Comparison of ENCODE assay signal across 8 cellular contexts in genomic region chr5:131262953-131263541, GRCh38. TPM values are rescaled to one million over a fixed set of nuclear protein-coding genes. Genes with fewer than 3 reads are reported as not detected.
DNase-seq lines count a peak whose midpoint lies in the region; ATAC-seq and TF ChIP-seq lines count a peak whose summit lies in the region.

No MANE protein-coding gene starts in this region.

- H3K36me3 ChIP-seq in KMS-11 (ENCODE audit: insufficient read depth): no peaks in the 10 kb centered on the region

- H3K27ac ChIP-seq in KMS-11 (peak overlapping the region; percentile 93), angular gyrus (ENCODE audit: low read depth, low read length) (peak overlapping the region; percentile 88), substantia nigra (ENCODE audit: low read depth, low read length, poor library complexity, severe bottlenecking) (peak overlapping the region; percentile 62)

- H3K9ac ChIP-seq in KMS-11: peak overlapping the region; percentile 81; the same call in 1 of the 2 replicates

- H4K20me1 ChIP-seq in KMS-11 (ENCODE audit: insufficient read depth): no peaks in the 10 kb centered on the region

- peaks cover 36% of the 10 kb centered on the region for H3K79me2 ChIP-seq in KMS-11 (ENCODE audit: insufficient read depth, low read depth)

- TF ChIP-seq CTCF in GM12864 (IDR thresholded peaks at IDR 0.05; ENCODE audit: low read depth, low read length, missing control alignments) (no peak), KMS-11 (conservative IDR thresholded peaks at IDR 0.05; ENCODE audit: low read depth, low read length) (no peak)

- H3K4me3 ChIP-seq in GM12864 (ENCODE audit: low read depth, low read length) (peak overlapping the region; percentile 97), KMS-11 (IDR thresholded peaks at IDR 0.05; ENCODE audit: insufficient read depth, low read depth, low read length) (no peak overlapping the region)

- H3K4me2 ChIP-seq in KMS-11: peak overlapping the region; percentile 98

- peaks cover 33% of the 10 kb centered on the region for H3K4me1 ChIP-seq in KMS-11 (ENCODE audit: low read depth, poor library complexity, severe bottlenecking)

- no peaks in the 10 kb centered on the region for H3K27me3 ChIP-seq in KMS-11 (ENCODE audit: insufficient read depth, low read depth)

- peak; percentile 18 for ATAC-seq in GM21447 (IDR thresholded peaks at IDR 0.05; ENCODE audit: unreplicated experiment)
- peak; percentile 1 for ATAC-seq in left lobe of liver

- DNase-seq in GM12864 (ENCODE audit: low read depth) (no peak), left lobe of liver (ENCODE audit: low spot score) (no peak), substantia nigra (lab: John Stamatoyannopoulos, UW) (peak in 2 of 49 donors; percentile 11 to 12), activated gamma-delta T cell treated with Interleukin-2 at 50 U/mL for 16 hours (no peak), NCI-H446 (lab: John Stamatoyannopoulos, UW) (no peak)

- peak overlapping the region; percentile 78; the same call in 1 of the 2 replicates for H2AFZ ChIP-seq in KMS-11 (ENCODE audit: low read depth)

RNA-seq across cellular contexts. Expression of gene CDC42SE2, which starts 0.8 kb away (rescaled TPM):
- total RNA-seq in left lobe of liver: 9.9 TPM
